1 cellular context compared by ENCODE assay signal in the genomic region with DNA sequence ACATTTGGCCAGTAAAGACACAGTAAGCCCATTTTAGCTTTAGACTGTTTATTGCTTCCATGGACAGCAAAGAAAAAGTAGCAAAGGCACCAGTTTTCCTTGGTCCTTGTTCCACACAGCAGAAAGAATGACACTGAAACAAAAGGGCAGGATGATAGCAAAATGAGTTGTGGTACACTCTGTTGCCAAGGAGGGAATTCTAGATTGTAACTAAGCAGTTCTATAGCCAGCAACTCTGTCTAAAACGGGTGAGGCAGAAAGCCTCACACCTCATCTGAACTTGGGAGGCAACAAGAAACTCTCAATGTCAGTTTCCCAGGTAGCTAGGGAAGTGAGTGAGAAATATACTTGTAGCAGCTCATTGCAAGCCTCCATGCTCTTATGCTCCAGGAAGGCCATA.
TF ChIP-seq lines count a peak whose summit lies in the region.

No MANE protein-coding gene starts in this region.

TF ChIP-seq in GM23338, 12 proteins besides CTCF, POLR2A, EP300 and RAD21 (continued from another document):
- TF ChIP-seq, protein P1, sequence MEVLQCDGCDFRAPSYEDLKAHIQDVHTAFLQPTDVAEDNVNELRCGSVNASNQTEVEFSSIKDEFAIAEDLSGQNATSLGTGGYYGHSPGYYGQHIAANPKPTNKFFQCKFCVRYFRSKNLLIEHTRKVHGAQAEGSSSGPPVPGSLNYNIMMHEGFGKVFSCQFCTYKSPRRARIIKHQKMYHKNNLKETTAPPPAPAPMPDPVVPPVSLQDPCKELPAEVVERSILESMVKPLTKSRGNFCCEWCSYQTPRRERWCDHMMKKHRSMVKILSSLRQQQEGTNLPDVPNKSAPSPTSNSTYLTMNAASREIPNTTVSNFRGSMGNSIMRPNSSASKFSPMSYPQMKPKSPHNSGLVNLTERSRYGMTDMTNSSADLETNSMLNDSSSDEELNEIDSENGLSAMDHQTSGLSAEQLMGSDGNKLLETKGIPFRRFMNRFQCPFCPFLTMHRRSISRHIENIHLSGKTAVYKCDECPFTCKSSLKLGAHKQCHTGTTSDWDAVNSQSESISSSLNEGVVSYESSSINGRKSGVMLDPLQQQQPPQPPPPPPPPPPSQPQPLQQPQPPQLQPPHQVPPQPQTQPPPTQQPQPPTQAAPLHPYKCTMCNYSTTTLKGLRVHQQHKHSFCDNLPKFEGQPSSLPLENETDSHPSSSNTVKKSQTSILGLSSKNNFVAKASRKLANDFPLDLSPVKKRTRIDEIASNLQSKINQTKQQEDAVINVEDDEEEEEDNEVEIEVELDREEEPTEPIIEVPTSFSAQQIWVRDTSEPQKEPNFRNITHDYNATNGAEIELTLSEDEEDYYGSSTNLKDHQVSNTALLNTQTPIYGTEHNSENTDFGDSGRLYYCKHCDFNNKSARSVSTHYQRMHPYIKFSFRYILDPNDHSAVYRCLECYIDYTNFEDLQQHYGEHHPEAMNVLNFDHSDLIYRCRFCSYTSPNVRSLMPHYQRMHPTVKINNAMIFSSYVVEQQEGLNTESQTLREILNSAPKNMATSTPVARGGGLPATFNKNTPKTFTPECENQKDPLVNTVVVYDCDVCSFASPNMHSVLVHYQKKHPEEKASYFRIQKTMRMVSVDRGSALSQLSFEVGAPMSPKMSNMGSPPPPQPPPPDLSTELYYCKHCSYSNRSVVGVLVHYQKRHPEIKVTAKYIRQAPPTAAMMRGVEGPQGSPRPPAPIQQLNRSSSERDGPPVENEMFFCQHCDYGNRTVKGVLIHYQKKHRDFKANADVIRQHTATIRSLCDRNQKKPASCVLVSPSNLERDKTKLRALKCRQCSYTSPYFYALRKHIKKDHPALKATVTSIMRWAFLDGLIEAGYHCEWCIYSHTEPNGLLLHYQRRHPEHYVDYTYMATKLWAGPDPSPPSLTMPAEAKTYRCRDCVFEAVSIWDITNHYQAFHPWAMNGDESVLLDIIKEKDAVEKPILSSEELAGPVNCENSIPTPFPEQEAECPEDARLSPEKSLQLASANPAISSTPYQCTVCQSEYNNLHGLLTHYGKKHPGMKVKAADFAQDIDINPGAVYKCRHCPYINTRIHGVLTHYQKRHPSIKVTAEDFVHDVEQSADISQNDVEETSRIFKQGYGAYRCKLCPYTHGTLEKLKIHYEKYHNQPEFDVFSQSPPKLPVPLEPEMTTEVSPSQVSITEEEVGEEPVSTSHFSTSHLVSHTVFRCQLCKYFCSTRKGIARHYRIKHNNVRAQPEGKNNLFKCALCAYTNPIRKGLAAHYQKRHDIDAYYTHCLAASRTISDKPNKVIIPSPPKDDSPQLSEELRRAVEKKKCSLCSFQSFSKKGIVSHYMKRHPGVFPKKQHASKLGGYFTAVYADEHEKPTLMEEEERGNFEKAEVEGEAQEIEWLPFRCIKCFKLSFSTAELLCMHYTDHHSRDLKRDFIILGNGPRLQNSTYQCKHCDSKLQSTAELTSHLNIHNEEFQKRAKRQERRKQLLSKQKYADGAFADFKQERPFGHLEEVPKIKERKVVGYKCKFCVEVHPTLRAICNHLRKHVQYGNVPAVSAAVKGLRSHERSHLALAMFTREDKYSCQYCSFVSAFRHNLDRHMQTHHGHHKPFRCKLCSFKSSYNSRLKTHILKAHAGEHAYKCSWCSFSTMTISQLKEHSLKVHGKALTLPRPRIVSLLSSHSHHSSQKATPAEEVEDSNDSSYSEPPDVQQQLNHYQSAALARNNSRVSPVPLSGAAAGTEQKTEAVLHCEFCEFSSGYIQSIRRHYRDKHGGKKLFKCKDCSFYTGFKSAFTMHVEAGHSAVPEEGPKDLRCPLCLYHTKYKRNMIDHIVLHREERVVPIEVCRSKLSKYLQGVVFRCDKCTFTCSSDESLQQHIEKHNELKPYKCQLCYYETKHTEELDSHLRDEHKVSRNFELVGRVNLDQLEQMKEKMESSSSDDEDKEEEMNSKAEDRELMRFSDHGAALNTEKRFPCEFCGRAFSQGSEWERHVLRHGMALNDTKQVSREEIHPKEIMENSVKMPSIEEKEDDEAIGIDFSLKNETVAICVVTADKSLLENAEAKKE (CRISPR knock-in tag; IDR thresholded peaks at IDR 0.05) = no peak
- no peak for TF ChIP-seq CREB1 (CRISPR knock-in tag; IDR thresholded peaks at IDR 0.05; ENCODE audit: low read depth)
- no peak for TF ChIP-seq POLR2AphosphoS5 (IDR thresholded peaks at IDR 0.05; ENCODE audit: low read depth)
- no peak for TF ChIP-seq STAT1 (IDR thresholded peaks at IDR 0.05; ENCODE audit: unreplicated experiment)
- TF ChIP-seq, protein P2, sequence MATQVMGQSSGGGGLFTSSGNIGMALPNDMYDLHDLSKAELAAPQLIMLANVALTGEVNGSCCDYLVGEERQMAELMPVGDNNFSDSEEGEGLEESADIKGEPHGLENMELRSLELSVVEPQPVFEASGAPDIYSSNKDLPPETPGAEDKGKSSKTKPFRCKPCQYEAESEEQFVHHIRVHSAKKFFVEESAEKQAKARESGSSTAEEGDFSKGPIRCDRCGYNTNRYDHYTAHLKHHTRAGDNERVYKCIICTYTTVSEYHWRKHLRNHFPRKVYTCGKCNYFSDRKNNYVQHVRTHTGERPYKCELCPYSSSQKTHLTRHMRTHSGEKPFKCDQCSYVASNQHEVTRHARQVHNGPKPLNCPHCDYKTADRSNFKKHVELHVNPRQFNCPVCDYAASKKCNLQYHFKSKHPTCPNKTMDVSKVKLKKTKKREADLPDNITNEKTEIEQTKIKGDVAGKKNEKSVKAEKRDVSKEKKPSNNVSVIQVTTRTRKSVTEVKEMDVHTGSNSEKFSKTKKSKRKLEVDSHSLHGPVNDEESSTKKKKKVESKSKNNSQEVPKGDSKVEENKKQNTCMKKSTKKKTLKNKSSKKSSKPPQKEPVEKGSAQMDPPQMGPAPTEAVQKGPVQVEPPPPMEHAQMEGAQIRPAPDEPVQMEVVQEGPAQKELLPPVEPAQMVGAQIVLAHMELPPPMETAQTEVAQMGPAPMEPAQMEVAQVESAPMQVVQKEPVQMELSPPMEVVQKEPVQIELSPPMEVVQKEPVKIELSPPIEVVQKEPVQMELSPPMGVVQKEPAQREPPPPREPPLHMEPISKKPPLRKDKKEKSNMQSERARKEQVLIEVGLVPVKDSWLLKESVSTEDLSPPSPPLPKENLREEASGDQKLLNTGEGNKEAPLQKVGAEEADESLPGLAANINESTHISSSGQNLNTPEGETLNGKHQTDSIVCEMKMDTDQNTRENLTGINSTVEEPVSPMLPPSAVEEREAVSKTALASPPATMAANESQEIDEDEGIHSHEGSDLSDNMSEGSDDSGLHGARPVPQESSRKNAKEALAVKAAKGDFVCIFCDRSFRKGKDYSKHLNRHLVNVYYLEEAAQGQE (IDR thresholded peaks at IDR 0.05; ENCODE audit: unreplicated experiment) = no peak
- TF ChIP-seq, protein P3, sequence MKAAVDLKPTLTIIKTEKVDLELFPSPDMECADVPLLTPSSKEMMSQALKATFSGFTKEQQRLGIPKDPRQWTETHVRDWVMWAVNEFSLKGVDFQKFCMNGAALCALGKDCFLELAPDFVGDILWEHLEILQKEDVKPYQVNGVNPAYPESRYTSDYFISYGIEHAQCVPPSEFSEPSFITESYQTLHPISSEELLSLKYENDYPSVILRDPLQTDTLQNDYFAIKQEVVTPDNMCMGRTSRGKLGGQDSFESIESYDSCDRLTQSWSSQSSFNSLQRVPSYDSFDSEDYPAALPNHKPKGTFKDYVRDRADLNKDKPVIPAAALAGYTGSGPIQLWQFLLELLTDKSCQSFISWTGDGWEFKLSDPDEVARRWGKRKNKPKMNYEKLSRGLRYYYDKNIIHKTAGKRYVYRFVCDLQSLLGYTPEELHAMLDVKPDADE (IDR thresholded peaks at IDR 0.05) = no peak
- TF ChIP-seq NANOG (IDR thresholded peaks at IDR 0.05; ENCODE audit: borderline replicate concordance) = no peak
- TF ChIP-seq EZH2phosphoT487 (IDR thresholded peaks at IDR 0.05; ENCODE audit: unreplicated experiment) = no peak
- no peak for TF ChIP-seq EZH2 (IDR thresholded peaks at IDR 0.05; ENCODE audit: low read depth, unreplicated experiment)
